Comparison of ENCODE assay signal across 9 cellular contexts in the genomic region with DNA sequence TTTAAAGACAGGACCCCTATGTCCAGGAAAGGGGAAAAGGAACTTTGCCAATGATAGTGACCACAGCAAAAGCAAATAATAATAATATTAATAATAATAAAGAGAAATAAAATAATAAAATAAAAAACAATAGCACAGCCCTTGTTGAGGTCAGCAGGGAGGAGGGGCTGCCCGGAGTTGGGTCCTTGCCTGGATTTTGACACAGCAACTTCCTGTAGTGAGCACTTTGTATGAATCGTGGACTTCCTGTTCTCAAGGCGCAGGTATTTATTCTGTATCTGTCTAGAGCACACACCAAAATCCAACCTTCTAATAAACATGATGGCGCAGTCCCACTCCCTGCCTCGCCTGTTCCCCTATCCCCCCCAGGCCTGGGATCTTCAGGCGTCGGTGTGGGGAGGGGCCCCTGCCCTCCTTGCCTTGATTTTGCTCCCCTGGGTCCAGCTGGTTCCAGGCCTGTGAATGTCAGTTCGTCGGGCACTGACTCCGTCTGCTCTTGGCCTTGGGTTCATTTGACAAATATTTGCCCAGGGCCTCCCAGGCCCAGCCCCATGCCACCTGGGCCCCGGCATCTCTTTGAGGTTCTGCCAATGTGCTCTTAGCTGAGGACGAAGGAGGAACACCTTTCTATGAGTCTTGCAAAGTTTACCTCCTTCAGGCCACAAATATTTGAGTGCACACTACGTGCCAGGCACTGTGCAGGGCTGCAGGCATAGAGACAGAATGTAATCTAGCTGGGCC. TPM values are rescaled to one million over a fixed set of nuclear protein-coding genes. Genes with fewer than 3 reads are reported as not detected.
DNase-seq lines count a peak whose midpoint lies in the region; ATAC-seq, FAIRE-seq and TF ChIP-seq lines count a peak whose summit lies in the region.
"Had no signal": no experiment of that assay in that cellular context is flagged by ENCODE, and none has a peak within 500 bp of the region (broad histone marks: within the 10 kb centered on the region; RNA-seq: fewer than 3 reads in every experiment).

No MANE protein-coding gene starts in this region.

- no peaks in the 10 kb centered on the region for H3K9me1 ChIP-seq in endothelial cell of umbilical vein (replicated peaks; ENCODE audit: control insufficient read depth, extremely low read depth, insufficient read depth, low read length)

- peaks cover 24% of the 10 kb centered on the region for H3K79me2 ChIP-seq in endothelial cell of umbilical vein (ENCODE audit: control insufficient read depth, insufficient read depth, low read length)

- H3K4me1 ChIP-seq in CD4-positive, alpha-beta memory T cell (ENCODE audit: insufficient read depth, low read length) = peaks cover 46% of the 10 kb centered on the region
- peaks cover 18% of the 10 kb centered on the region for H3K4me1 ChIP-seq in endothelial cell of umbilical vein (ENCODE audit: control insufficient read depth, extremely low read depth, insufficient read depth, low read length)

- peak overlapping the region; percentile 37 for H3K27ac ChIP-seq in CD4-positive, alpha-beta memory T cell (ENCODE audit: low read depth, low read length)
- H3K27ac ChIP-seq in endothelial cell of umbilical vein (ENCODE audit: insufficient read depth, low read depth, low read length) = peak overlapping the region; percentile 25

- H3K4me2 ChIP-seq in endothelial cell of umbilical vein (ENCODE audit: insufficient read depth, low read length) = no peak overlapping the region

- H3K4me3 ChIP-seq in CD4-positive, alpha-beta memory T cell (ENCODE audit: low read length in 2 of 2) = no peak overlapping the region
- no peak overlapping the region for H3K4me3 ChIP-seq in endothelial cell of umbilical vein (replicated peaks in 1 of 3; ENCODE audit: insufficient read depth in 1 of 3, low read depth in 1 of 3, low read length in 3 of 3)

- H3K36me3 ChIP-seq in CD4-positive, alpha-beta memory T cell (ENCODE audit: insufficient read depth, low read length) = peaks cover 35% of the 10 kb centered on the region
- peaks cover 14 to 33% of the 10 kb centered on the region in 2 experiments for H3K36me3 ChIP-seq in endothelial cell of umbilical vein (ENCODE audit: control insufficient read depth in 2 of 2, extremely low read depth in 1 of 2, insufficient read depth in 2 of 2, low read length in 2 of 2)

- no peaks in the 10 kb centered on the region for H4K20me1 ChIP-seq in endothelial cell of umbilical vein (replicated peaks; ENCODE audit: control insufficient read depth, extremely low read depth, insufficient read depth, low read length)

- TF ChIP-seq POLR2A in endothelial cell of umbilical vein (IDR thresholded peaks at IDR 0.05; ENCODE audit: low read depth, low read length) = no peak

- H3K9me3 ChIP-seq in CD4-positive, alpha-beta memory T cell (ENCODE audit: control insufficient read depth in 1 of 2, low read length in 2 of 2) = no peaks in the 10 kb centered on the region
- H3K9me3 ChIP-seq in endothelial cell of umbilical vein (replicated peaks; ENCODE audit: control insufficient read depth, insufficient read depth, low read length) = no peaks in the 10 kb centered on the region

- no peaks in the 10 kb centered on the region for H3K9me3 Mint-ChIP-seq in CD4-positive, alpha-beta memory T cell
- H3K9me3 Mint-ChIP-seq in nephron progenitor cell = no peaks in the 10 kb centered on the region

- CTCF ChIA-PET in CD4-positive, alpha-beta memory T cell (lab: Charles Lee; ENCODE audit: partially characterized antibody) = interaction anchor here (1.2 to 6.3 kb wide), 5 partner anchors 11 to 18 kb away, joined by 3 to 40 read pairs (median 6); a partner anchor contains a TSS
- CTCF ChIA-PET in endothelial cell of umbilical vein (lab: Charles Lee) = interaction anchor here (0.9 to 2.5 kb wide), 5 partner anchors 12 to 61 kb away, joined by 3 to 8 read pairs (median 3); no protein-coding TSS in a partner anchor

- POLR2A ChIA-PET in CD4-positive, alpha-beta memory T cell (lab: Charles Lee; ENCODE audit: partially characterized antibody) = interaction anchor here (0.7 to 21.9 kb wide), 6 partner anchors 9 to 86 kb away, joined by 3 to 431 read pairs (median 6); a partner anchor contains a TSS
- POLR2A ChIA-PET in endothelial cell of umbilical vein (lab: Charles Lee) = interaction anchor here (0.7 kb wide), 1 partner anchor 527 kb away, joined by 3 read pairs; no protein-coding TSS in a partner anchor

- peak; percentile 97 for FAIRE-seq in endothelial cell of umbilical vein (lab: Jason Lieb, UNC)

- H3K27me3 Mint-ChIP-seq in CD4-positive, alpha-beta memory T cell = no peaks in the 10 kb centered on the region
- H3K27me3 Mint-ChIP-seq in nephron progenitor cell (ENCODE audit: low read depth, poor library complexity) = peaks cover 5% of the 10 kb centered on the region

- ATAC-seq in HG02970 (IDR thresholded peaks at IDR 0.05; ENCODE audit: low FRiP score, unreplicated experiment) (no peak), GM18909 (IDR thresholded peaks at IDR 0.05; ENCODE audit: poor library complexity, unreplicated experiment) (no peak), HG03159 (IDR thresholded peaks at IDR 0.05; ENCODE audit: unreplicated experiment) (no peak), GM18868 (IDR thresholded peaks at IDR 0.05; ENCODE audit: unreplicated experiment) (no peak)

- TF ChIP-seq CTCF in endothelial cell of umbilical vein (IDR thresholded peaks at IDR 0.05; ENCODE audit: extremely low read depth in 1 of 2, insufficient read depth in 1 of 2, low read depth in 1 of 2, low read length in 2 of 2) = no peak
- TF ChIP-seq CTCF in nephron progenitor cell (IDR thresholded peaks at IDR 0.05) = no peak

- peaks cover 20 to 43% of the 10 kb centered on the region in 2 donors for H3K36me3 Mint-ChIP-seq in CD4-positive, alpha-beta memory T cell
- H3K36me3 Mint-ChIP-seq in nephron progenitor cell (ENCODE audit: low read depth) = peaks cover 36% of the 10 kb centered on the region

- no peak overlapping the region for H3K9ac ChIP-seq in endothelial cell of umbilical vein (replicated peaks; ENCODE audit: extremely low read depth, insufficient read depth, low read length)

- H3K27me3 ChIP-seq in CD4-positive, alpha-beta memory T cell (ENCODE audit: insufficient read depth, low read length) = no peaks in the 10 kb centered on the region
- H3K27me3 ChIP-seq in endothelial cell of umbilical vein (ENCODE audit: control insufficient read depth in 2 of 2, insufficient read depth in 2 of 2, low read length in 2 of 2) = no peaks in the 10 kb centered on the region

- intact Hi-C loops in CD4-positive, alpha-beta memory T cell (cut with micrococcal nuclease) = no loop called here
- intact Hi-C loops in endothelial cell of umbilical vein (cut with micrococcal nuclease) = no loop called here

- no peak for DNase-seq in CD4-positive, alpha-beta memory T cell
- DNase-seq in NCI-H2196 treated with DMSO at 0.1 percent for 48 hours (lab: John Stamatoyannopoulos, UW; ENCODE audit: unreplicated experiment) (peak; percentile 15), endothelial cell of umbilical vein (ENCODE audit: low read depth, low spot score) (peak; percentile 65), nephron progenitor cell (no peak)
- DNase-seq: activated CD4-positive, alpha-beta T cell treated with anti-CD3 and anti-CD28 coated beads, Interleukin-2, amount 50 U/mL, for 48 hours had no signal

- H3K4me3 Mint-ChIP-seq in CD4-positive, alpha-beta memory T cell = peak overlapping the region in 3 of 8 donors; percentile 39 to 58 (median 51)
- H3K4me3 Mint-ChIP-seq in nephron progenitor cell = no peak overlapping the region

- dilution Hi-C loops in endothelial cell of umbilical vein (cut with MboI; ENCODE audit: extremely low pct_ligation_motif_present, low sequenced_read_pairs) = no loop called here

- no TSS peak for BruUV-seq in endothelial cell of umbilical vein (replicated peaks; lab: Mats Ljungman, UMichigan)

- peak overlapping the region; percentile 48 to 89 (median 79) for H3K27ac Mint-ChIP-seq in CD4-positive, alpha-beta memory T cell
- peak overlapping the region; percentile 81 for H3K27ac Mint-ChIP-seq in nephron progenitor cell

- H2AFZ ChIP-seq in endothelial cell of umbilical vein (ENCODE audit: low read depth, low read length) = no peak overlapping the region

- peaks cover 26 to 61% (median 38%) of the 10 kb centered on the region in 4 donors for H3K4me1 Mint-ChIP-seq in CD4-positive, alpha-beta memory T cell
- peaks cover 21% of the 10 kb centered on the region for H3K4me1 Mint-ChIP-seq in nephron progenitor cell

RNA-seq across cellular contexts. Expression of a gene that starts 13.9 kb away (rescaled TPM):
- total RNA-seq in CD4-positive, alpha-beta memory T cell = 10 to 100 TPM; 68.4 to 71.6 TPM
- polyA plus RNA-seq in CD4-positive, alpha-beta memory T cell = 10 to 100 TPM; 33.0 to 56.4 TPM
- 108 and 114 TPM in 2 replicates for total RNA-seq in endothelial cell of umbilical vein
- 74.1 and 77.2 TPM in 2 replicates for polyA plus RNA-seq in endothelial cell of umbilical vein
- 88.7 and 106 TPM in 2 replicates for polyA plus RNA-seq in endothelial cell of umbilical vein (2011; cell fraction: cytosol; rRNA removed)
- polyA plus RNA-seq in endothelial cell of umbilical vein (2011; cell fraction: nucleus; rRNA removed) = 74.2 and 76.4 TPM in 2 replicates
- polyA plus RNA-seq in endothelial cell of umbilical vein (2012) = 154 and 159 TPM in 2 replicates
- polyA minus RNA-seq in endothelial cell of umbilical vein = 45.9 and 64.0 TPM in 2 replicates
- 17.6 TPM for polyA minus RNA-seq in endothelial cell of umbilical vein (2011; cell fraction: cytosol; rRNA and poly(A)+ RNA removed)
- 26.3 and 40.0 TPM in 2 replicates for polyA minus RNA-seq in endothelial cell of umbilical vein (2011; cell fraction: nucleus; rRNA and poly(A)+ RNA removed)

RNA-seq across cellular contexts. Expression of a gene that starts 56.0 kb away (rescaled TPM):
- total RNA-seq in CD4-positive, alpha-beta memory T cell = 1 to 10 TPM; 3.7 to 4.0 TPM
- 1 to 10 TPM; 5.8 to 7.3 TPM for polyA plus RNA-seq in CD4-positive, alpha-beta memory T cell
- 10.6 and 11.0 TPM in 2 replicates for total RNA-seq in endothelial cell of umbilical vein
- polyA plus RNA-seq in endothelial cell of umbilical vein = 4.9 and 6.6 TPM in 2 replicates
- polyA plus RNA-seq in endothelial cell of umbilical vein (2011; cell fraction: cytosol; rRNA removed) = 10.2 and 10.4 TPM in 2 replicates
- 3.4 and 3.6 TPM in 2 replicates for polyA plus RNA-seq in endothelial cell of umbilical vein (2011; cell fraction: nucleus; rRNA removed)
- 15.5 and 15.6 TPM in 2 replicates for polyA plus RNA-seq in endothelial cell of umbilical vein (2012)
- polyA minus RNA-seq in endothelial cell of umbilical vein = 2.9 and 3.3 TPM in 2 replicates
- 2.9 TPM for polyA minus RNA-seq in endothelial cell of umbilical vein (2011; cell fraction: cytosol; rRNA and poly(A)+ RNA removed)
- 1.3 TPM in 2 replicates for polyA minus RNA-seq in endothelial cell of umbilical vein (2011; cell fraction: nucleus; rRNA and poly(A)+ RNA removed)

RNA-seq across cellular contexts. Expression of a gene that starts 56.3 kb away (rescaled TPM):
- 10 to 100 TPM; 20.2 to 21.7 TPM for total RNA-seq in CD4-positive, alpha-beta memory T cell
- 10 to 100 TPM in 1 of 2 donors, 1 to 10 TPM in 1; 9.5 to 11.4 TPM for polyA plus RNA-seq in CD4-positive, alpha-beta memory T cell
- total RNA-seq in endothelial cell of umbilical vein = 13.1 and 17.0 TPM in 2 replicates
- 8.1 and 9.8 TPM in 2 replicates for polyA plus RNA-seq in endothelial cell of umbilical vein
- polyA plus RNA-seq in endothelial cell of umbilical vein (2011; cell fraction: cytosol; rRNA removed) = 10.6 and 12.2 TPM in 2 replicates
- polyA plus RNA-seq in endothelial cell of umbilical vein (2011; cell fraction: nucleus; rRNA removed) = 15.1 and 15.9 TPM in 2 replicates
- polyA plus RNA-seq in endothelial cell of umbilical vein (2012) = 5.5 and 8.5 TPM in 2 replicates
- 24.0 TPM in 2 replicates for polyA minus RNA-seq in endothelial cell of umbilical vein
- 8.8 TPM for polyA minus RNA-seq in endothelial cell of umbilical vein (2011; cell fraction: cytosol; rRNA and poly(A)+ RNA removed)
- 9.7 and 11.3 TPM in 2 replicates for polyA minus RNA-seq in endothelial cell of umbilical vein (2011; cell fraction: nucleus; rRNA and poly(A)+ RNA removed)

Comparison
In these comparisons a context has a peak if more than half of its experiments do, and no peak if none do; other contexts are left out.
1. DNase-seq: peak in NCI-H2196 treated with DMSO at 0.1 percent for 48 hours (single experiment) and endothelial cell of umbilical vein (single experiment); none in CD4-positive, alpha-beta memory T cell (0 of 5) and nephron progenitor cell (single experiment).